20 cellular contexts compared by ENCODE assay signal in the genomic region with DNA sequence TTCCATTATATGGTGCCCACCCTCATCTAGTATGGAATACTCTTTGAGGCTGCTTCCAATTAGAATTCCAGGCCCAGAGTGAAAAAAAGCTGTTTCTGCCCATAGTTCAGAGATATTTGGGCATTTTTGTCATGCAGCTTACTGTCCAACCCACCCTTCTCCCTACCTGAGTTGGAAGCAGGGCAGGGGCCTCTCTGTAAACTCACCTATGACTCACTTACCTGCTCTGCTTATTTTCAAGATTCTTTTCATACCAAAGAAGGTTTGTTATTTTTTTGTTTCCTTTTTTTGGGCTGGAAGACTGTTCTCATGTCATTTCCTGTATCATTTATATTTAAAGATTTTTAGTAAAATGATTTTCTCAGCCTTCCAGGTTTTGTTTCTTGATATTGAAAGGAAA. TPM values are rescaled to one million over a fixed set of nuclear protein-coding genes. Genes with fewer than 3 reads are reported as not detected.
"Had no signal": no experiment of that assay in that cellular context is flagged by ENCODE, and none has a peak within 500 bp of the region (broad histone marks: within the 10 kb centered on the region; RNA-seq: fewer than 3 reads in every experiment).

No MANE protein-coding gene starts in this region.

- H3K27ac Mint-ChIP-seq: activated T-cell treated with anti-CD3 and anti-CD28 coated beads, Interleukin-2, amount 50 U/mL, for 72 hours; stimulated activated naive CD8-positive, alpha-beta T cell treated with anti-CD3 and anti-CD28 coated beads, Interleukin-15, amount 100 ng/mL, for 72 hours had no signal

- H3K4me3 ChIP-seq: ascending aorta, esophagus muscularis mucosa, left ventricle myocardium inferior, suprapubic skin, upper lobe of left lung had no signal

- H3K9me3 Mint-ChIP-seq: activated T-cell treated with anti-CD3 and anti-CD28 coated beads, Interleukin-2, amount 50 U/mL, for 72 hours; stimulated activated naive CD8-positive, alpha-beta T cell treated with anti-CD3 and anti-CD28 coated beads, Interleukin-15, amount 100 ng/mL, for 72 hours had no signal

- H3K27ac ChIP-seq: ascending aorta, esophagus muscularis mucosa, left ventricle myocardium inferior, suprapubic skin, upper lobe of left lung, WERI-Rb-1 had no signal

- H3K4me1 ChIP-seq: esophagus muscularis mucosa, left ventricle myocardium inferior, suprapubic skin had no signal

- H3K9me3 ChIP-seq: ascending aorta, esophagus muscularis mucosa, left ventricle myocardium inferior, suprapubic skin, upper lobe of left lung had no signal

- H3K36me3 ChIP-seq: ascending aorta, esophagus muscularis mucosa, left ventricle myocardium inferior, suprapubic skin, upper lobe of left lung, WERI-Rb-1 had no signal

- DNase-seq: activated CD4-positive, alpha-beta T cell treated with anti-CD3 and anti-CD28 coated beads for 1 hour; activated effector memory CD4-positive, alpha-beta T cell treated with anti-CD3 and anti-CD28 coated beads, Interleukin-2, amount 50 U/mL, for 16 hours; activated naive CD4-positive, alpha-beta T cell treated with anti-CD3 and anti-CD28 coated beads, Interleukin-2, amount 50 U/mL, for 16 hours; activated T-cell treated with anti-CD3 and anti-CD28 coated beads, Interleukin-2, amount 50 U/mL, for 72 hours; effector CD4-positive, alpha-beta T cell; hippocampal formation; kidney; left ventricle myocardium inferior; occipital lobe; retina; stimulated activated naive CD8-positive, alpha-beta T cell treated with anti-CD3 and anti-CD28 coated beads, Interleukin-15, amount 100 ng/mL, for 72 hours; T-helper 2 cell; upper lobe of left lung; WERI-Rb-1 had no signal

- H3K4me3 Mint-ChIP-seq: activated T-cell treated with anti-CD3 and anti-CD28 coated beads, Interleukin-2, amount 50 U/mL, for 72 hours; stimulated activated naive CD8-positive, alpha-beta T cell treated with anti-CD3 and anti-CD28 coated beads, Interleukin-15, amount 100 ng/mL, for 72 hours had no signal

- H3K27me3 ChIP-seq: ascending aorta, esophagus muscularis mucosa, suprapubic skin, upper lobe of left lung had no signal

- H3K4me1 Mint-ChIP-seq: stimulated activated naive CD8-positive, alpha-beta T cell treated with anti-CD3 and anti-CD28 coated beads, Interleukin-15, amount 100 ng/mL, for 72 hours had no signal

RNA-seq across cellular contexts. Expression of gene PPP1R1C, which starts 38.4 kb away (rescaled TPM):
- total RNA-seq: activated CD8-positive, alpha-beta memory T cell treated with anti-CD3 and anti-CD28 coated beads for 36 hours; activated T-cell treated with anti-CD3 and anti-CD28 coated beads, Interleukin-2, amount 50 U/mL, for 72 hours; ascending aorta; mononuclear cell had no signal
- polyA plus RNA-seq: neural cell had no signal
